1 cellular context compared by ENCODE assay signal in the genomic region with DNA sequence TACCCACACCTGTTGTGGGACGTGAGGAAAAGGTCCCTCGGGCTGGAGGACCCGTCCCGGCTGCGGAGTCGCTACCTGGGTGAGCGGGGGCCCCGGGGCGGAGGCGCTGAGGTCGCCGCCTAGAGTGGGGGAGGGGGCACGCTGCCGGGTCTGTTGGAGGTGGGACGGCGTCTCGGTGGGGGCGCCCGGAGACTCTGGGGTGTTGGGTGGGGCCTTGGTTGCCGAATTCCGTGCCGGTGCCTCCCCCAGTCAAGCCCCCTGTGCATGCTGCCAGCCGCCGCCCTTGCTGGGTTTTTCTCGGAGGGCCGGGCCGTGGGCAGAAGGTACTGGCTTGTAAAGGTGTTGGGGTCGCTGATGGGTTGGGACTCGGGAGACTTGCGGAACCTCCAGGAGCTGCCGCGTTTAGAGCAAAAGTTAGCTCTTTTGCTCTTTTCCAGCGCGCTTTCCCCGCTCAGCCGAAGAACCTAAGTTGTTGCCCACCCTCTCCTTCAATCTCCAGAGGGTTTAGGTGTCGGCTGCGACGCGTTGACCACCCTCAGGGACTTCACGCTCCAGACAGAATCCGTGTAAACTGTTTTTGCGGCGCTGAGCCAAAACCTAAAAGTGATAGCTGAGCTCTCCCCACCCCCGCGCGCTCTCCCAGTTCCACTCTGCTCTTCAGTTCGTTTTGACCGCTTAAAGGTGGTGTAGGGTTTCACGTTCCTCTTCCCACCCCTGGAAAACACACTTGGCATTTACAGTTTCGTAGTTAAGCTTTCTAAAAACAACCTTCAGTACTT.
TF ChIP-seq lines count a peak whose summit lies in the region.

A gene (minus strand): TSS at position 143 of the 779 bp plus-strand sequence. CDS start 1,231 bp downstream, outside the sequence.

TF ChIP-seq in HepG2, 621 proteins besides CTCF, POLR2A, EP300 and RAD21 (continued from another document and continues in another):
- TF ChIP-seq, protein P1, sequence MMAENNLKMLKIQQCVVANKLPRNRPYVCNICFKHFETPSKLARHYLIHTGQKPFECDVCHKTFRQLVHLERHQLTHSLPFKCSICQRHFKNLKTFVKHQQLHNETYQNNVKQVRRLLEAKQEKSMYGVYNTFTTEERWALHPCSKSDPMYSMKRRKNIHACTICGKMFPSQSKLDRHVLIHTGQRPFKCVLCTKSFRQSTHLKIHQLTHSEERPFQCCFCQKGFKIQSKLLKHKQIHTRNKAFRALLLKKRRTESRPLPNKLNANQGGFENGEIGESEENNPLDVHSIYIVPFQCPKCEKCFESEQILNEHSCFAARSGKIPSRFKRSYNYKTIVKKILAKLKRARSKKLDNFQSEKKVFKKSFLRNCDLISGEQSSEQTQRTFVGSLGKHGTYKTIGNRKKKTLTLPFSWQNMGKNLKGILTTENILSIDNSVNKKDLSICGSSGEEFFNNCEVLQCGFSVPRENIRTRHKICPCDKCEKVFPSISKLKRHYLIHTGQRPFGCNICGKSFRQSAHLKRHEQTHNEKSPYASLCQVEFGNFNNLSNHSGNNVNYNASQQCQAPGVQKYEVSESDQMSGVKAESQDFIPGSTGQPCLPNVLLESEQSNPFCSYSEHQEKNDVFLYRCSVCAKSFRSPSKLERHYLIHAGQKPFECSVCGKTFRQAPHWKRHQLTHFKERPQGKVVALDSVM (CRISPR knock-in tag; IDR thresholded peaks at IDR 0.05) = peak; percentile 13; the same call in 1 of the 2 replicates
- TF ChIP-seq, protein P2, sequence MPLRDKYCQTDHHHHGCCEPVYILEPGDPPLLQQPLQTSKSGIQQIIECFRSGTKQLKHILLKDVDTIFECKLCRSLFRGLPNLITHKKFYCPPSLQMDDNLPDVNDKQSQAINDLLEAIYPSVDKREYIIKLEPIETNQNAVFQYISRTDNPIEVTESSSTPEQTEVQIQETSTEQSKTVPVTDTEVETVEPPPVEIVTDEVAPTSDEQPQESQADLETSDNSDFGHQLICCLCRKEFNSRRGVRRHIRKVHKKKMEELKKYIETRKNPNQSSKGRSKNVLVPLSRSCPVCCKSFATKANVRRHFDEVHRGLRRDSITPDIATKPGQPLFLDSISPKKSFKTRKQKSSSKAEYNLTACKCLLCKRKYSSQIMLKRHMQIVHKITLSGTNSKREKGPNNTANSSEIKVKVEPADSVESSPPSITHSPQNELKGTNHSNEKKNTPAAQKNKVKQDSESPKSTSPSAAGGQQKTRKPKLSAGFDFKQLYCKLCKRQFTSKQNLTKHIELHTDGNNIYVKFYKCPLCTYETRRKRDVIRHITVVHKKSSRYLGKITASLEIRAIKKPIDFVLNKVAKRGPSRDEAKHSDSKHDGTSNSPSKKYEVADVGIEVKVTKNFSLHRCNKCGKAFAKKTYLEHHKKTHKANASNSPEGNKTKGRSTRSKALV (CRISPR knock-in tag; IDR thresholded peaks at IDR 0.05) = no peak
- TF ChIP-seq, protein P3, sequence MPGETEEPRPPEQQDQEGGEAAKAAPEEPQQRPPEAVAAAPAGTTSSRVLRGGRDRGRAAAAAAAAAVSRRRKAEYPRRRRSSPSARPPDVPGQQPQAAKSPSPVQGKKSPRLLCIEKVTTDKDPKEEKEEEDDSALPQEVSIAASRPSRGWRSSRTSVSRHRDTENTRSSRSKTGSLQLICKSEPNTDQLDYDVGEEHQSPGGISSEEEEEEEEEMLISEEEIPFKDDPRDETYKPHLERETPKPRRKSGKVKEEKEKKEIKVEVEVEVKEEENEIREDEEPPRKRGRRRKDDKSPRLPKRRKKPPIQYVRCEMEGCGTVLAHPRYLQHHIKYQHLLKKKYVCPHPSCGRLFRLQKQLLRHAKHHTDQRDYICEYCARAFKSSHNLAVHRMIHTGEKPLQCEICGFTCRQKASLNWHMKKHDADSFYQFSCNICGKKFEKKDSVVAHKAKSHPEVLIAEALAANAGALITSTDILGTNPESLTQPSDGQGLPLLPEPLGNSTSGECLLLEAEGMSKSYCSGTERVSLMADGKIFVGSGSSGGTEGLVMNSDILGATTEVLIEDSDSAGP (CRISPR knock-in tag; IDR thresholded peaks at IDR 0.05; ENCODE audit: borderline replicate concordance) = peak; percentile 24; the same call in 1 of the 2 replicates
- TF ChIP-seq WIZ (CRISPR knock-in tag; IDR thresholded peaks at IDR 0.05) (no peak), MED13 (CRISPR knock-in tag; IDR thresholded peaks at IDR 0.05) (peak; percentile 45; the same call in 1 of the 2 replicates), MBNL3 (CRISPR knock-in tag; conservative IDR thresholded peaks at IDR 0.05) (no peak), ZNF766 (CRISPR knock-in tag; IDR thresholded peaks at IDR 0.05; ENCODE audit: borderline replicate concordance) (0 out of 2 replicates have a peak, but pooled peaks have one; percentile 17), TBP (CRISPR knock-in tag; IDR thresholded peaks at IDR 0.05) (no peak), JUND (CRISPR knock-in tag; IDR thresholded peaks at IDR 0.05) (no peak), ZNF839 (CRISPR knock-in tag; IDR thresholded peaks at IDR 0.05; ENCODE audit: borderline replicate concordance) (no peak), HNRNPK (IDR thresholded peaks at IDR 0.05; ENCODE audit: low read depth, low read length, poor library complexity, severe bottlenecking) (peak; percentile 28), ZNF337 (CRISPR knock-in tag; IDR thresholded peaks at IDR 0.05; ENCODE audit: borderline replicate concordance, low read depth) (0 out of 2 replicates have a peak, but pooled peaks have one; percentile 23), ZFY (CRISPR knock-in tag; IDR thresholded peaks at IDR 0.05) (no peak), ZNF431 (CRISPR knock-in tag; IDR thresholded peaks at IDR 0.05; ENCODE audit: borderline replicate concordance, low read depth) (no peak; the same call in 1 of the 2 replicates), GZF1 (CRISPR knock-in tag; IDR thresholded peaks at IDR 0.05) (no peak), HNF4G (IDR thresholded peaks at IDR 0.05; ENCODE audit: borderline replicate concordance, low read depth, low read length) (no peak), HNF4G (CRISPR knock-in tag; IDR thresholded peaks at IDR 0.05; ENCODE audit: borderline replicate concordance, low read depth) (no peak), HHEX (CRISPR knock-in tag; IDR thresholded peaks at IDR 0.05) (no peak), BRD4 (CRISPR knock-in tag; IDR thresholded peaks at IDR 0.05) (no peak), AGO2 (optimal IDR thresholded peaks at IDR 0.05; ENCODE audit: low read depth, low read length) (peak; percentile 85), ESRRA (CRISPR knock-in tag; IDR thresholded peaks at IDR 0.05; ENCODE audit: low read depth) (no peak), ZSCAN29 (CRISPR knock-in tag; conservative IDR thresholded peaks at IDR 0.05) (no peak), ZNF720 (CRISPR knock-in tag; IDR thresholded peaks at IDR 0.05) (no peak), NR2F6 (IDR thresholded peaks at IDR 0.05) (no peak), NR2F6 (CRISPR knock-in tag; IDR thresholded peaks at IDR 0.05) (no peak), KAT8 (CRISPR knock-in tag; IDR thresholded peaks at IDR 0.05) (peak; percentile 33; the same call in 1 of the 2 replicates), MXI1 (IDR thresholded peaks at IDR 0.05; ENCODE audit: borderline replicate concordance, low read depth, low read length) (no peak), EHMT2 (IDR thresholded peaks at IDR 0.05; ENCODE audit: borderline replicate concordance, low read depth, low read length) (no peak), NFKBIZ (CRISPR knock-in tag; IDR thresholded peaks at IDR 0.05) (no peak), MYC (CRISPR knock-in tag; IDR thresholded peaks at IDR 0.05; ENCODE audit: borderline replicate concordance) (0 out of 2 replicates have a peak, but pooled peaks have one; percentile 1), PCBP1 (IDR thresholded peaks at IDR 0.05; ENCODE audit: borderline replicate concordance, low read depth, low read length) (no peak), SIX4 (CRISPR knock-in tag; IDR thresholded peaks at IDR 0.05) (peak; percentile 90), MEIS2 (CRISPR knock-in tag; IDR thresholded peaks at IDR 0.05) (no peak), ZSCAN25 (CRISPR knock-in tag; IDR thresholded peaks at IDR 0.05) (peak; percentile 56; the same call in 1 of the 2 replicates), PPARG (CRISPR knock-in tag; conservative IDR thresholded peaks at IDR 0.05) (no peak), JUN (CRISPR knock-in tag; IDR thresholded peaks at IDR 0.05) (no peak), RFXANK (CRISPR knock-in tag; IDR thresholded peaks at IDR 0.05) (no peak), NR3C1 (CRISPR knock-in tag; IDR thresholded peaks at IDR 0.05) (no peak), ASH2L (IDR thresholded peaks at IDR 0.05; ENCODE audit: insufficient read length, low read depth, low read length) (peak; percentile 48), MATR3 (CRISPR knock-in tag; IDR thresholded peaks at IDR 0.05) (no peak), HNF4A (CRISPR knock-in tag; IDR thresholded peaks at IDR 0.05) (no peak)
- TF ChIP-seq, protein P4, sequence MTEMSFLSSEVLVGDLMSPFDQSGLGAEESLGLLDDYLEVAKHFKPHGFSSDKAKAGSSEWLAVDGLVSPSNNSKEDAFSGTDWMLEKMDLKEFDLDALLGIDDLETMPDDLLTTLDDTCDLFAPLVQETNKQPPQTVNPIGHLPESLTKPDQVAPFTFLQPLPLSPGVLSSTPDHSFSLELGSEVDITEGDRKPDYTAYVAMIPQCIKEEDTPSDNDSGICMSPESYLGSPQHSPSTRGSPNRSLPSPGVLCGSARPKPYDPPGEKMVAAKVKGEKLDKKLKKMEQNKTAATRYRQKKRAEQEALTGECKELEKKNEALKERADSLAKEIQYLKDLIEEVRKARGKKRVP (CRISPR knock-in tag; IDR thresholded peaks at IDR 0.05) = no peak
- TF ChIP-seq, protein P5, sequence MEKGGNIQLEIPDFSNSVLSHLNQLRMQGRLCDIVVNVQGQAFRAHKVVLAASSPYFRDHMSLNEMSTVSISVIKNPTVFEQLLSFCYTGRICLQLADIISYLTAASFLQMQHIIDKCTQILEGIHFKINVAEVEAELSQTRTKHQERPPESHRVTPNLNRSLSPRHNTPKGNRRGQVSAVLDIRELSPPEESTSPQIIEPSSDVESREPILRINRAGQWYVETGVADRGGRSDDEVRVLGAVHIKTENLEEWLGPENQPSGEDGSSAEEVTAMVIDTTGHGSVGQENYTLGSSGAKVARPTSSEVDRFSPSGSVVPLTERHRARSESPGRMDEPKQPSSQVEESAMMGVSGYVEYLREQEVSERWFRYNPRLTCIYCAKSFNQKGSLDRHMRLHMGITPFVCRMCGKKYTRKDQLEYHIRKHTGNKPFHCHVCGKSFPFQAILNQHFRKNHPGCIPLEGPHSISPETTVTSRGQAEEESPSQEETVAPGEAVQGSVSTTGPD (CRISPR knock-in tag; IDR thresholded peaks at IDR 0.05) = no peak
- TF ChIP-seq, protein P6, sequence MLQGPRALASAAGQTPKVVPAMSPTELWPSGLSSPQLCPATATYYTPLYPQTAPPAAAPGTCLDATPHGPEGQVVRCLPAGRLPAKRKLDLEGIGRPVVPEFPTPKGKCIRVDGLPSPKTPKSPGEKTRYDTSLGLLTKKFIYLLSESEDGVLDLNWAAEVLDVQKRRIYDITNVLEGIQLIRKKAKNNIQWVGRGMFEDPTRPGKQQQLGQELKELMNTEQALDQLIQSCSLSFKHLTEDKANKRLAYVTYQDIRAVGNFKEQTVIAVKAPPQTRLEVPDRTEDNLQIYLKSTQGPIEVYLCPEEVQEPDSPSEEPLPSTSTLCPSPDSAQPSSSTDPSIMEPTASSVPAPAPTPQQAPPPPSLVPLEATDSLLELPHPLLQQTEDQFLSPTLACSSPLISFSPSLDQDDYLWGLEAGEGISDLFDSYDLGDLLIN (CRISPR knock-in tag; IDR thresholded peaks at IDR 0.05; ENCODE audit: borderline replicate concordance) = no peak
- TF ChIP-seq, protein P7, sequence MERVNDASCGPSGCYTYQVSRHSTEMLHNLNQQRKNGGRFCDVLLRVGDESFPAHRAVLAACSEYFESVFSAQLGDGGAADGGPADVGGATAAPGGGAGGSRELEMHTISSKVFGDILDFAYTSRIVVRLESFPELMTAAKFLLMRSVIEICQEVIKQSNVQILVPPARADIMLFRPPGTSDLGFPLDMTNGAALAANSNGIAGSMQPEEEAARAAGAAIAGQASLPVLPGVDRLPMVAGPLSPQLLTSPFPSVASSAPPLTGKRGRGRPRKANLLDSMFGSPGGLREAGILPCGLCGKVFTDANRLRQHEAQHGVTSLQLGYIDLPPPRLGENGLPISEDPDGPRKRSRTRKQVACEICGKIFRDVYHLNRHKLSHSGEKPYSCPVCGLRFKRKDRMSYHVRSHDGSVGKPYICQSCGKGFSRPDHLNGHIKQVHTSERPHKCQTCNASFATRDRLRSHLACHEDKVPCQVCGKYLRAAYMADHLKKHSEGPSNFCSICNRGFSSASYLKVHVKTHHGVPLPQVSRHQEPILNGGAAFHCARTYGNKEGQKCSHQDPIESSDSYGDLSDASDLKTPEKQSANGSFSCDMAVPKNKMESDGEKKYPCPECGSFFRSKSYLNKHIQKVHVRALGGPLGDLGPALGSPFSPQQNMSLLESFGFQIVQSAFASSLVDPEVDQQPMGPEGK (CRISPR knock-in tag; IDR thresholded peaks at IDR 0.05) = peak; percentile 55
- TF ChIP-seq, protein P8, sequence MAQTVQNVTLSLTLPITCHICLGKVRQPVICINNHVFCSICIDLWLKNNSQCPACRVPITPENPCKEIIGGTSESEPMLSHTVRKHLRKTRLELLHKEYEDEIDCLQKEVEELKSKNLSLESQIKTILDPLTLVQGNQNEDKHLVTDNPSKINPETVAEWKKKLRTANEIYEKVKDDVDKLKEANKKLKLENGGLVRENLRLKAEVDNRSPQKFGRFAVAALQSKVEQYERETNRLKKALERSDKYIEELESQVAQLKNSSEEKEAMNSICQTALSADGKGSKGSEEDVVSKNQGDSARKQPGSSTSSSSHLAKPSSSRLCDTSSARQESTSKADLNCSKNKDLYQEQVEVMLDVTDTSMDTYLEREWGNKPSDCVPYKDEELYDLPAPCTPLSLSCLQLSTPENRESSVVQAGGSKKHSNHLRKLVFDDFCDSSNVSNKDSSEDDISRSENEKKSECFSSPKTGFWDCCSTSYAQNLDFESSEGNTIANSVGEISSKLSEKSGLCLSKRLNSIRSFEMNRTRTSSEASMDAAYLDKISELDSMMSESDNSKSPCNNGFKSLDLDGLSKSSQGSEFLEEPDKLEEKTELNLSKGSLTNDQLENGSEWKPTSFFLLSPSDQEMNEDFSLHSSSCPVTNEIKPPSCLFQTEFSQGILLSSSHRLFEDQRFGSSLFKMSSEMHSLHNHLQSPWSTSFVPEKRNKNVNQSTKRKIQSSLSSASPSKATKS (CRISPR knock-in tag; IDR thresholded peaks at IDR 0.05) = no peak
- TF ChIP-seq, protein P9, sequence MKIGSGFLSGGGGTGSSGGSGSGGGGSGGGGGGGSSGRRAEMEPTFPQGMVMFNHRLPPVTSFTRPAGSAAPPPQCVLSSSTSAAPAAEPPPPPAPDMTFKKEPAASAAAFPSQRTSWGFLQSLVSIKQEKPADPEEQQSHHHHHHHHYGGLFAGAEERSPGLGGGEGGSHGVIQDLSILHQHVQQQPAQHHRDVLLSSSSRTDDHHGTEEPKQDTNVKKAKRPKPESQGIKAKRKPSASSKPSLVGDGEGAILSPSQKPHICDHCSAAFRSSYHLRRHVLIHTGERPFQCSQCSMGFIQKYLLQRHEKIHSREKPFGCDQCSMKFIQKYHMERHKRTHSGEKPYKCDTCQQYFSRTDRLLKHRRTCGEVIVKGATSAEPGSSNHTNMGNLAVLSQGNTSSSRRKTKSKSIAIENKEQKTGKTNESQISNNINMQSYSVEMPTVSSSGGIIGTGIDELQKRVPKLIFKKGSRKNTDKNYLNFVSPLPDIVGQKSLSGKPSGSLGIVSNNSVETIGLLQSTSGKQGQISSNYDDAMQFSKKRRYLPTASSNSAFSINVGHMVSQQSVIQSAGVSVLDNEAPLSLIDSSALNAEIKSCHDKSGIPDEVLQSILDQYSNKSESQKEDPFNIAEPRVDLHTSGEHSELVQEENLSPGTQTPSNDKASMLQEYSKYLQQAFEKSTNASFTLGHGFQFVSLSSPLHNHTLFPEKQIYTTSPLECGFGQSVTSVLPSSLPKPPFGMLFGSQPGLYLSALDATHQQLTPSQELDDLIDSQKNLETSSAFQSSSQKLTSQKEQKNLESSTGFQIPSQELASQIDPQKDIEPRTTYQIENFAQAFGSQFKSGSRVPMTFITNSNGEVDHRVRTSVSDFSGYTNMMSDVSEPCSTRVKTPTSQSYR (CRISPR knock-in tag; IDR thresholded peaks at IDR 0.05; ENCODE audit: borderline replicate concordance) = peak; percentile 78; the same call in 1 of the 2 replicates
